ENCODE assay signal across 28 cellular contexts in genomic region chr13:40343550-40344269, GRCh38.
"Had no signal": no experiment of that assay in that cellular context is flagged by ENCODE, and none has a peak within 500 bp of the region (broad histone marks: within the 10 kb centered on the region; RNA-seq: fewer than 3 reads in every experiment).

No MANE protein-coding gene starts in this region.

- H3K27me3 Mint-ChIP-seq: activated B cell treated with CpG ODN at 0.5 μM for 24 hours; activated CD4-positive, alpha-beta T cell treated with anti-CD3 and anti-CD28 coated beads for 36 hours; activated naive CD8-positive, alpha-beta T cell; activated T-cell treated with anti-CD3 and anti-CD28 coated beads, Interleukin-2, amount 50 U/mL, for 24 hours; activated T-helper 17 cell treated with anti-CD3 and anti-CD28 coated beads, Interleukin-2, amount 50 U/mL, for 72 hours; central memory CD8-positive, alpha-beta T cell; stimulated activated naive CD8-positive, alpha-beta T cell treated with anti-CD3 and anti-CD28 coated beads, Interleukin-15, Interleukin-2, amounts not matched to agents 100 ng/mL and 50 ng/mL, for 24 hours had no signal

- H3K27me3 ChIP-seq: adrenal gland, breast epithelium, colonic mucosa, tibial artery had no signal

- H3K4me2 ChIP-seq: neural progenitor cell had no signal

- ATAC-seq: activated CD4-positive, alpha-beta T cell treated with anti-CD3 and anti-CD28 coated beads for 36 hours; activated T-helper 17 cell treated with anti-CD3 and anti-CD28 coated beads, Interleukin-2, amount 50 U/mL, for 72 hours; effector memory CD8-positive, alpha-beta T cell; esophagus mucosa had no signal

- H2AFZ ChIP-seq: neural progenitor cell had no signal

- H3K9me3 ChIP-seq: adrenal gland, breast epithelium, colonic mucosa, tibial artery had no signal

- H3K36me3 Mint-ChIP-seq: activated naive CD8-positive, alpha-beta T cell; neural progenitor cell had no signal

- H3K9ac ChIP-seq: neural progenitor cell had no signal

- H3K4me3 Mint-ChIP-seq: activated B cell treated with CpG ODN at 0.5 μM for 24 hours; activated CD4-positive, alpha-beta T cell treated with anti-CD3 and anti-CD28 coated beads for 36 hours; activated naive CD8-positive, alpha-beta T cell; activated T-cell treated with anti-CD3 and anti-CD28 coated beads, Interleukin-2, amount 50 U/mL, for 24 hours; activated T-helper 17 cell treated with anti-CD3 and anti-CD28 coated beads, Interleukin-2, amount 50 U/mL, for 72 hours; central memory CD8-positive, alpha-beta T cell; effector memory CD8-positive, alpha-beta T cell; neural progenitor cell; stimulated activated naive CD8-positive, alpha-beta T cell treated with anti-CD3 and anti-CD28 coated beads, Interleukin-15, Interleukin-2, amounts not matched to agents 100 ng/mL and 50 ng/mL, for 24 hours had no signal

- DNase-seq: activated B cell treated with CpG ODN at 0.5 μM for 24 hours; activated CD4-positive, alpha-beta T cell treated with anti-CD3 and anti-CD28 coated beads for 36 hours; activated CD4-positive, alpha-beta T cell treated with anti-CD3 and anti-CD28 coated beads, Interleukin-2, amount 50 U/mL, for 4 hours; activated CD8-positive, alpha-beta memory T cell treated with anti-CD3 and anti-CD28 coated beads for 24 hours; activated CD8-positive, alpha-beta memory T cell treated with anti-CD3 and anti-CD28 coated beads, Interleukin-2, amount 50 U/mL, for 4 hours; activated naive CD4-positive, alpha-beta T cell; activated T-cell treated with anti-CD3 and anti-CD28 coated beads, Interleukin-2, amount 50 U/mL, for 24 hours; adrenal gland; colonic mucosa; dorsolateral prefrontal cortex; effector memory CD8-positive, alpha-beta T cell; hippocampal formation; kidney glomerular epithelial cell; left ventricle myocardium superior; retina; stimulated activated CD4-positive, alpha-beta T cell treated with anti-CD3 and anti-CD28 coated beads, Interleukin-12 subunit alpha, Interleukin-12 subunit beta, amount 100 ng/mL, for 4 hours; stimulated activated CD4-positive, alpha-beta T cell treated with anti-CD3 and anti-CD28 coated beads, Interleukin-4, amount 100 ng/mL, for 4 hours; T1000; tibial artery had no signal

- H3K4me1 Mint-ChIP-seq: activated CD4-positive, alpha-beta T cell treated with anti-CD3 and anti-CD28 coated beads for 36 hours; activated T-helper 17 cell treated with anti-CD3 and anti-CD28 coated beads, Interleukin-2, amount 50 U/mL, for 72 hours; central memory CD8-positive, alpha-beta T cell had no signal

- H3K27ac ChIP-seq: adrenal gland, breast epithelium, colonic mucosa, dorsolateral prefrontal cortex, neural progenitor cell, tibial artery had no signal

- H3K4me1 ChIP-seq: adrenal gland, breast epithelium, colonic mucosa, tibial artery had no signal

- H3K27ac Mint-ChIP-seq: activated B cell treated with CpG ODN at 0.5 μM for 24 hours; activated CD4-positive, alpha-beta T cell treated with anti-CD3 and anti-CD28 coated beads for 36 hours; activated naive CD8-positive, alpha-beta T cell; activated T-cell treated with anti-CD3 and anti-CD28 coated beads, Interleukin-2, amount 50 U/mL, for 24 hours; activated T-helper 17 cell treated with anti-CD3 and anti-CD28 coated beads, Interleukin-2, amount 50 U/mL, for 72 hours; stimulated activated naive CD8-positive, alpha-beta T cell treated with anti-CD3 and anti-CD28 coated beads, Interleukin-15, Interleukin-2, amounts not matched to agents 100 ng/mL and 50 ng/mL, for 24 hours had no signal

- H3K9me3 Mint-ChIP-seq: activated B cell treated with CpG ODN at 0.5 μM for 24 hours; activated T-cell treated with anti-CD3 and anti-CD28 coated beads, Interleukin-2, amount 50 U/mL, for 24 hours; activated T-helper 17 cell treated with anti-CD3 and anti-CD28 coated beads, Interleukin-2, amount 50 U/mL, for 72 hours; central memory CD8-positive, alpha-beta T cell; effector memory CD8-positive, alpha-beta T cell; stimulated activated naive CD8-positive, alpha-beta T cell treated with anti-CD3 and anti-CD28 coated beads, Interleukin-15, Interleukin-2, amounts not matched to agents 100 ng/mL and 50 ng/mL, for 24 hours had no signal

- H3K4me3 ChIP-seq: adrenal gland, breast epithelium, colonic mucosa, dorsolateral prefrontal cortex, neural progenitor cell, tibial artery had no signal

- FAIRE-seq: astrocyte, endothelial cell of umbilical vein had no signal

- H3K36me3 ChIP-seq: adrenal gland, breast epithelium, colonic mucosa, neural progenitor cell, tibial artery had no signal
